Comparison of ENCODE assay signal across 1 cellular context in the genomic region with DNA sequence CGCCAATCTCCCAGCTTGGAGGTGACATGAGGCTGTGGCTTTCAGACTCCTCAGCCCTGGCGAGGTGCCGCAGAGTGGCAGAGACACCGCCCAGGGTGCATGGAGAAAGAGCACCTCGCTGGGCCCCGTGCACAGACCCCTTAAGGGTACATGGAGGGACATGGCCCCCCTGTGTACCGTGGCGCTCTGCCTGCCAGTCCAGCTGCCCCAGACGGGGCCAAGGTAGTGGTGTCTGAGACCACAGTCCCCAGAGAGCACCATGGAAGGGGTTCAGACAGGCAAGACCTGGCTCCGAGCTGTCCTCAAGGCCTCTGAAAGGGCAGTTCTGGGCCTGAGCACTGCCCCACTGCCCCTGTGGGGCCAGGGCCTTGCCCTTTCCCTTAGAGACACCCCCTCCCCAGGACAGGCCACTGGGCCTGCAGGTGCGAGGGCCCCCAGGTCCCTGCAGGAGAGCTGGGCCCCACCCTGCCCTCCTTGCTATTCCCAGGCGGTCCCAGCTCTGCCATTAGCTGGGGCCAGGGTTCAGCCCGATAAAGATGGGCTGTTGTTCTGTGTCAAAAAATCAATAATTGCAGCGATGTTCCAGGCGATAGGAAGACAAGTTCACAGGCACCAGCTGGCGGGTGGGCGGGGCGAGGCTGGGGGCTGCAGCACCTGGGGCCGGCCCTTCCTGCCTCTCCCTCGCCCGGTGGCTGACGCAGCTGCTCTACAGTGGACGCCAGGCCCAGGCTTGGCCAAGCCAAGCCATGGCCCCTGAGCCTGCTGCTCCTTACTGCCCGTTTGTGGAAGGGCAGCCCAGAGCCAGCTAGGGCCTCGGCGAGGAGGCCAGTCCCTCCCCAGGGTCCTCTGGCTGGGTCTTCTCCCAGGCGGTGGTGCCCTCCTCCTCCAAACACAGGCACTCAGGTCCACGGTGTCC.
A peak's percentile ranks its signal among the peaks of the same experiment; 100 is the strongest.
TF ChIP-seq lines count a peak whose summit lies in the region.

No MANE protein-coding gene starts in this region.

TF ChIP-seq in HepG2, 621 proteins besides CTCF, POLR2A, EP300 and RAD21 (continued from another document and continues in another):
- TF ChIP-seq, protein P1, sequence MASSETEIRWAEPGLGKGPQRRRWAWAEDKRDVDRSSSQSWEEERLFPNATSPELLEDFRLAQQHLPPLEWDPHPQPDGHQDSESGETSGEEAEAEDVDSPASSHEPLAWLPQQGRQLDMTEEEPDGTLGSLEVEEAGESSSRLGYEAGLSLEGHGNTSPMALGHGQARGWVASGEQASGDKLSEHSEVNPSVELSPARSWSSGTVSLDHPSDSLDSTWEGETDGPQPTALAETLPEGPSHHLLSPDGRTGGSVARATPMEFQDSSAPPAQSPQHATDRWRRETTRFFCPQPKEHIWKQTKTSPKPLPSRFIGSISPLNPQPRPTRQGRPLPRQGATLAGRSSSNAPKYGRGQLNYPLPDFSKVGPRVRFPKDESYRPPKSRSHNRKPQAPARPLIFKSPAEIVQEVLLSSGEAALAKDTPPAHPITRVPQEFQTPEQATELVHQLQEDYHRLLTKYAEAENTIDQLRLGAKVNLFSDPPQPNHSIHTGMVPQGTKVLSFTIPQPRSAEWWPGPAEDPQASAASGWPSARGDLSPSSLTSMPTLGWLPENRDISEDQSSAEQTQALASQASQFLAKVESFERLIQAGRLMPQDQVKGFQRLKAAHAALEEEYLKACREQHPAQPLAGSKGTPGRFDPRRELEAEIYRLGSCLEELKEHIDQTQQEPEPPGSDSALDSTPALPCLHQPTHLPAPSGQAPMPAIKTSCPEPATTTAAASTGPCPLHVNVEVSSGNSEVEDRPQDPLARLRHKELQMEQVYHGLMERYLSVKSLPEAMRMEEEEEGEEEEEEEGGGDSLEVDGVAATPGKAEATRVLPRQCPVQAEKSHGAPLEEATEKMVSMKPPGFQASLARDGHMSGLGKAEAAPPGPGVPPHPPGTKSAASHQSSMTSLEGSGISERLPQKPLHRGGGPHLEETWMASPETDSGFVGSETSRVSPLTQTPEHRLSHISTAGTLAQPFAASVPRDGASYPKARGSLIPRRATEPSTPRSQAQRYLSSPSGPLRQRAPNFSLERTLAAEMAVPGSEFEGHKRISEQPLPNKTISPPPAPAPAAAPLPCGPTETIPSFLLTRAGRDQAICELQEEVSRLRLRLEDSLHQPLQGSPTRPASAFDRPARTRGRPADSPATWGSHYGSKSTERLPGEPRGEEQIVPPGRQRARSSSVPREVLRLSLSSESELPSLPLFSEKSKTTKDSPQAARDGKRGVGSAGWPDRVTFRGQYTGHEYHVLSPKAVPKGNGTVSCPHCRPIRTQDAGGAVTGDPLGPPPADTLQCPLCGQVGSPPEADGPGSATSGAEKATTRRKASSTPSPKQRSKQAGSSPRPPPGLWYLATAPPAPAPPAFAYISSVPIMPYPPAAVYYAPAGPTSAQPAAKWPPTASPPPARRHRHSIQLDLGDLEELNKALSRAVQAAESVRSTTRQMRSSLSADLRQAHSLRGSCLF (CRISPR knock-in tag; IDR thresholded peaks at IDR 0.05; ENCODE audit: borderline replicate concordance), result no peak
- TF ChIP-seq, protein P2, sequence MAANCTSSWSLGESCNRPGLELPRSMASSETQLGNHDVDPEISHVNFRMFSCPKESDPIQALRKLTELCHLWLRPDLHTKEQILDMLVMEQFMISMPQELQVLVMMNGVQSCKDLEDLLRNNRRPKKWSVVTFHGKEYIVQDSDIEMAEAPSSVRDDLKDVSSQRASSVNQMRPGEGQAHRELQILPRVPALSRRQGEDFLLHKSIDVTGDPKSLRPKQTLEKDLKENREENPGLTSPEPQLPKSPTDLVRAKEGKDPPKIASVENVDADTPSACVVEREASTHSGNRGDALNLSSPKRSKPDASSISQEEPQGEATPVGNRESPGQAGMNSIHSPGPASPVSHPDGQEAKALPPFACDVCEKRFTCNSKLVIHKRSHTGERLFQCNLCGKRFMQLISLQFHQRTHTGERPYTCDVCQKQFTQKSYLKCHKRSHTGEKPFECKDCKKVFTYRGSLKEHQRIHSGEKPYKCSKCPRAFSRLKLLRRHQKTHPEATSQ (CRISPR knock-in tag; IDR thresholded peaks at IDR 0.05; ENCODE audit: borderline replicate concordance), result peak; percentile 28; the same call in 1 of the 2 replicates
- TF ChIP-seq PITX1 (CRISPR knock-in tag; IDR thresholded peaks at IDR 0.05) (peak; percentile 91), MYNN (CRISPR knock-in tag; IDR thresholded peaks at IDR 0.05; ENCODE audit: low read depth) (no peak), ZNF484 (CRISPR knock-in tag; IDR thresholded peaks at IDR 0.05; ENCODE audit: borderline replicate concordance, low read depth) (0 out of 2 replicates have a peak, but pooled peaks have one; percentile 80), NKX3-1 (CRISPR knock-in tag; IDR thresholded peaks at IDR 0.05) (peak; percentile 36), BRD4 (CRISPR knock-in tag; IDR thresholded peaks at IDR 0.05) (peak; percentile 78), DNMT3B (CRISPR knock-in tag; conservative IDR thresholded peaks at IDR 0.05) (peak; percentile 78), TCF7 (IDR thresholded peaks at IDR 0.05; ENCODE audit: low read depth) (peak; percentile 81), REL (CRISPR knock-in tag; conservative IDR thresholded peaks at IDR 0.05) (no peak), HNRNPUL1 (IDR thresholded peaks at IDR 0.05; ENCODE audit: low read depth, low read length) (no peak), ERF (CRISPR knock-in tag; IDR thresholded peaks at IDR 0.05) (peak; percentile 92), U2AF2 (IDR thresholded peaks at IDR 0.05; ENCODE audit: low read depth, low read length) (no peak), ZNF746 (CRISPR knock-in tag; IDR thresholded peaks at IDR 0.05) (peak; percentile 94)
- TF ChIP-seq, protein P3, sequence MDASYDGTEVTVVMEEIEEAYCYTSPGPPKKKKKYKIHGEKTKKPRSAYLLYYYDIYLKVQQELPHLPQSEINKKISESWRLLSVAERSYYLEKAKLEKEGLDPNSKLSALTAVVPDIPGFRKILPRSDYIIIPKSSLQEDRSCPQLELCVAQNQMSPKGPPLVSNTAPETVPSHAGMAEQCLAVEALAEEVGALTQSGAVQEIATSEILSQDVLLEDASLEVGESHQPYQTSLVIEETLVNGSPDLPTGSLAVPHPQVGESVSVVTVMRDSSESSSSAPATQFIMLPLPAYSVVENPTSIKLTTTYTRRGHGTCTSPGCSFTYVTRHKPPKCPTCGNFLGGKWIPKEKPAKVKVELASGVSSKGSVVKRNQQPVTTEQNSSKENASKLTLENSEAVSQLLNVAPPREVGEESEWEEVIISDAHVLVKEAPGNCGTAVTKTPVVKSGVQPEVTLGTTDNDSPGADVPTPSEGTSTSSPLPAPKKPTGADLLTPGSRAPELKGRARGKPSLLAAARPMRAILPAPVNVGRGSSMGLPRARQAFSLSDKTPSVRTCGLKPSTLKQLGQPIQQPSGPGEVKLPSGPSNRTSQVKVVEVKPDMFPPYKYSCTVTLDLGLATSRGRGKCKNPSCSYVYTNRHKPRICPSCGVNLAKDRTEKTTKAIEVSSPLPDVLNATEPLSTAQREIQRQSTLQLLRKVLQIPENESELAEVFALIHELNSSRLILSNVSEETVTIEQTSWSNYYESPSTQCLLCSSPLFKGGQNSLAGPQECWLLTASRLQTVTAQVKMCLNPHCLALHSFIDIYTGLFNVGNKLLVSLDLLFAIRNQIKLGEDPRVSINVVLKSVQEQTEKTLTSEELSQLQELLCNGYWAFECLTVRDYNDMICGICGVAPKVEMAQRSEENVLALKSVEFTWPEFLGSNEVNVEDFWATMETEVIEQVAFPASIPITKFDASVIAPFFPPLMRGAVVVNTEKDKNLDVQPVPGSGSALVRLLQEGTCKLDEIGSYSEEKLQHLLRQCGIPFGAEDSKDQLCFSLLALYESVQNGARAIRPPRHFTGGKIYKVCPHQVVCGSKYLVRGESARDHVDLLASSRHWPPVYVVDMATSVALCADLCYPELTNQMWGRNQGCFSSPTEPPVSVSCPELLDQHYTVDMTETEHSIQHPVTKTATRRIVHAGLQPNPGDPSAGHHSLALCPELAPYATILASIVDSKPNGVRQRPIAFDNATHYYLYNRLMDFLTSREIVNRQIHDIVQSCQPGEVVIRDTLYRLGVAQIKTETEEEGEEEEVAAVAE (CRISPR knock-in tag; IDR thresholded peaks at IDR 0.05; ENCODE audit: borderline replicate concordance), result peak; percentile 70
- TF ChIP-seq, protein P4, sequence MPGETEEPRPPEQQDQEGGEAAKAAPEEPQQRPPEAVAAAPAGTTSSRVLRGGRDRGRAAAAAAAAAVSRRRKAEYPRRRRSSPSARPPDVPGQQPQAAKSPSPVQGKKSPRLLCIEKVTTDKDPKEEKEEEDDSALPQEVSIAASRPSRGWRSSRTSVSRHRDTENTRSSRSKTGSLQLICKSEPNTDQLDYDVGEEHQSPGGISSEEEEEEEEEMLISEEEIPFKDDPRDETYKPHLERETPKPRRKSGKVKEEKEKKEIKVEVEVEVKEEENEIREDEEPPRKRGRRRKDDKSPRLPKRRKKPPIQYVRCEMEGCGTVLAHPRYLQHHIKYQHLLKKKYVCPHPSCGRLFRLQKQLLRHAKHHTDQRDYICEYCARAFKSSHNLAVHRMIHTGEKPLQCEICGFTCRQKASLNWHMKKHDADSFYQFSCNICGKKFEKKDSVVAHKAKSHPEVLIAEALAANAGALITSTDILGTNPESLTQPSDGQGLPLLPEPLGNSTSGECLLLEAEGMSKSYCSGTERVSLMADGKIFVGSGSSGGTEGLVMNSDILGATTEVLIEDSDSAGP (CRISPR knock-in tag; IDR thresholded peaks at IDR 0.05; ENCODE audit: borderline replicate concordance), result peak; percentile 88
- TF ChIP-seq, protein P5, sequence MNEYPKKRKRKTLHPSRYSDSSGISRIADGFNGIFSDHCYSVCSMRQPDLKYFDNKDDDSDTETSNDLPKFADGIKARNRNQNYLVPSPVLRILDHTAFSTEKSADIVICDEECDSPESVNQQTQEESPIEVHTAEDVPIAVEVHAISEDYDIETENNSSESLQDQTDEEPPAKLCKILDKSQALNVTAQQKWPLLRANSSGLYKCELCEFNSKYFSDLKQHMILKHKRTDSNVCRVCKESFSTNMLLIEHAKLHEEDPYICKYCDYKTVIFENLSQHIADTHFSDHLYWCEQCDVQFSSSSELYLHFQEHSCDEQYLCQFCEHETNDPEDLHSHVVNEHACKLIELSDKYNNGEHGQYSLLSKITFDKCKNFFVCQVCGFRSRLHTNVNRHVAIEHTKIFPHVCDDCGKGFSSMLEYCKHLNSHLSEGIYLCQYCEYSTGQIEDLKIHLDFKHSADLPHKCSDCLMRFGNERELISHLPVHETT (CRISPR knock-in tag; conservative IDR thresholded peaks at IDR 0.05), result peak; percentile 52; the same call in 1 of the 2 replicates
- TF ChIP-seq, protein P6, sequence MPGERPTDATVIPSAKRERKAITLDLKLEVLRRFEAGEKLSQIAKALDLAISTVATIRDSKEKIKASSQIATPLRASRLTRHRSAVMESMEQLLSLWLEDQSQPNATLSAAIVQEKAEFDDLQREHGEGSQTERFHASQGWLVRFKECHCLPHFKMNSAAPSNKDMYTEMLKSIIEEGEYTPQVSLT (CRISPR knock-in tag; IDR thresholded peaks at IDR 0.05; ENCODE audit: borderline replicate concordance, low read depth), result no peak
- TF ChIP-seq, protein P7, sequence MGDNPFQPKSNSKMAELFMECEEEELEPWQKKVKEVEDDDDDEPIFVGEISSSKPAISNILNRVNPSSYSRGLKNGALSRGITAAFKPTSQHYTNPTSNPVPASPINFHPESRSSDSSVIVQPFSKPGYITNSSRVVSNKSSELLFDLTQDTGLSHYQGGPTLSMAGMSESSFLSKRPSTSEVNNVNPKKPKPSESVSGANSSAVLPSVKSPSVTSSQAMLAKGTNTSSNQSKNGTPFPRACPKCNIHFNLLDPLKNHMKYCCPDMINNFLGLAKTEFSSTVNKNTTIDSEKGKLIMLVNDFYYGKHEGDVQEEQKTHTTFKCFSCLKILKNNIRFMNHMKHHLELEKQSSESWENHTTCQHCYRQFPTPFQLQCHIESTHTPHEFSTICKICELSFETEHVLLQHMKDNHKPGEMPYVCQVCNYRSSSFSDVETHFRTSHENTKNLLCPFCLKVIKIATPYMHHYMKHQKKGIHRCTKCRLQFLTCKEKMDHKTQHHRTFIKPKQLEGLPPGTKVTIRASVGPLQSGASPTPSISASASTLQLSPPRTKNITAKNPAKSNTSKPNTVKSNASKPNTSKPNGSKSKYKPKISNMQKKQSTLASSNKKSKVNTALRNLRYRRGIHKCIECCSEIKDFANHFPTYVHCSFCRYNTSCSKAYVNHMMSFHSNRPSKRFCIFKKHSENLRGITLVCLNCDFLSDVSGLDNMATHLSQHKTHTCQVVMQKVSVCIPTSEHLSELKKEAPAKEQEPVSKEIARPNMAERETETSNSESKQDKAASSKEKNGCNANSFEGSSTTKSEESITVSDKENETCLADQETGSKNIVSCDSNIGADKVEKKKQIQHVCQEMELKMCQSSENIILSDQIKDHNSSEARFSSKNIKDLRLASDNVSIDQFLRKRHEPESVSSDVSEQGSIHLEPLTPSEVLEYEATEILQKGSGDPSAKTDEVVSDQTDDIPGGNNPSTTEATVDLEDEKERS (CRISPR knock-in tag; IDR thresholded peaks at IDR 0.05), result peak; percentile 85; the same call in 1 of the 2 replicates
